ENCODE assay signal across 8 cellular contexts in the genomic region with DNA sequence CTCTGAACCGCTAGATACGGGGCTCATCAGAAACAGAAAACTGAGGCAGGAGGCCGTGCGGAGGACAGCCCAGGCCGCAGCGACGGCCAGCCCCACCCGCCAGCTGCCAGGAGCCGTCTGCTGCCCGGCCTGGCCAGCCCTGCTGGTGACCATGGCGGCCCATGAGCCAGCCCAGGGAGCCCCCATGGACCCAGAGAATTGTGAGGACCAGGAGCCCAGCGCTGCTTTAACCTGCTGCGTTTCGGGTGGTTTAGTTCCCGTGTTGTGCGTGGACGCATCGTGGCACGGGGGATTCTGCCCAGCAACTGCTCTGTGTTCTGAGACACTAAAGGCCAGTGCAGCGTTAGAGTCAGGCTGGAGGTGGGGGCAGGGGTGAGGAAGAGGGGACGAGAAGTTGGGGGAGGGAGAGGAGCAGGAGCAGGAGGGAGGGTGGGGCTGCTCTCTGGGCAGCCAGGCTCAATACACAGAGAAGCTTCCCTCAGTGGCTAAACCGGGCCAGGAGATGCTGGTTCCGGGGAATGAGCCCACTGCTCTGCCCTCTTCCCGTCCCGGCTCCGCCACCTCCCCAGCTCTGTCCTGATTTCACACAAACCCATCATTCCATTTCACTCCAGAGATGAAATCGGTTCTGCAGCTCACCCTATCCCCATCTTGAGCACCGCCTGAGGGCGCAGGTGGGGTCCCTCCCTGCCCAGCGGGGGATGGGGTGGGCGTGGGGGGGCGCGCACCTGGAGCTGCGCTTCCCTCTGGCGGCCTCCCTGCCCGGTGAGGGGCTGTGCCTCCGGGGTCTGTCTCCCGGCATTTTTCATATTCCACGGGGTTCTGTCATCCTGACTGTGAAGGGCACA. TPM values are rescaled to one million over a fixed set of nuclear protein-coding genes. Genes with fewer than 3 reads are reported as not detected.
DNase-seq lines count a peak whose midpoint lies in the region; ATAC-seq, FAIRE-seq and TF ChIP-seq lines count a peak whose summit lies in the region.

No MANE protein-coding gene starts in this region.

- peak overlapping the region in 2 of 4 donors; percentile 23 to 64 for H3K4me3 ChIP-seq in adrenal gland
- H3K4me3 ChIP-seq in HepG2 (replicated peaks in 1 of 3; ENCODE audit: insufficient read depth in 1 of 3, low read depth in 2 of 3, low read length in 3 of 3): no peak overlapping the region
- H3K4me3 ChIP-seq in thyroid gland (replicated peaks in 1 of 3): peak overlapping the region in 2 of 3 donors; percentile 20 to 32

- H3K4me1 ChIP-seq in adrenal gland (replicated peaks in 1 of 2) (peaks cover 3 to 16% of the 10 kb centered on the region in 2 donors), HepG2 (ENCODE audit: insufficient read depth, low read length) (no peaks in the 10 kb centered on the region), thyroid gland (peaks cover 15 to 18% of the 10 kb centered on the region in 2 donors)

- H3K36me3 ChIP-seq in adrenal gland (replicated peaks in 1 of 2) (no peaks in the 10 kb centered on the region), HepG2 (replicated peaks in 1 of 2; ENCODE audit: control insufficient read depth in 1 of 2, insufficient read depth in 2 of 2, low read length in 2 of 2) (no peaks in the 10 kb centered on the region), thyroid gland (no peaks in the 10 kb centered on the region)

- POLR2A ChIA-PET in activated CD4-positive, alpha-beta T cell treated with anti-CD3 and anti-CD28 coated beads for 36 hours (lab: Charles Lee): interaction anchor here (1.0 kb wide), 1 partner anchor 9 kb away, joined by 4 read pairs; no protein-coding TSS in a partner anchor
- POLR2A ChIA-PET in HepG2 (lab: Yijun Ruan, JAX): no interaction called here

- BruUV-seq in HepG2 (replicated peaks; lab: Mats Ljungman, UMichigan): no TSS peak

- H3K79me2 ChIP-seq in HepG2 (ENCODE audit: insufficient read depth, low read length): no peaks in the 10 kb centered on the region

- in situ Hi-C loops in HepG2 (cut with HindIII; ENCODE audit: extremely low pct_ligation_motif_present, low pct_unique_long_range_greater_than_20kb): no loop called here

- H4K20me1 ChIP-seq in HepG2 (ENCODE audit: insufficient read depth, low read length): no peaks in the 10 kb centered on the region

- H3K4me1 Mint-ChIP-seq in activated CD4-positive, alpha-beta T cell treated with anti-CD3 and anti-CD28 coated beads for 36 hours: peaks cover 28% of the 10 kb centered on the region

- H3K36me3 Mint-ChIP-seq in activated CD4-positive, alpha-beta T cell treated with anti-CD3 and anti-CD28 coated beads for 36 hours (ENCODE audit: low read depth): peaks cover 3% of the 10 kb centered on the region

- peak overlapping the region; percentile 49; the same call in 1 of the 2 replicates for H3K4me2 ChIP-seq in HepG2 (ENCODE audit: low read depth, low read length)

- no peak for ATAC-seq in activated CD4-positive, alpha-beta T cell treated with anti-CD3 and anti-CD28 coated beads for 36 hours
- ATAC-seq in HepG2: peak; percentile 17
- no peak for ATAC-seq in HG02840 (IDR thresholded peaks at IDR 0.05; ENCODE audit: low FRiP score, unreplicated experiment)

- TF ChIP-seq POLR2A in adrenal gland (IDR thresholded peaks at IDR 0.05) (no peak), HepG2 (IDR thresholded peaks at IDR 0.05; ENCODE audit: insufficient read depth in 1 of 2, low read depth in 2 of 2, low read length in 2 of 2) (no peak), thyroid gland (IDR thresholded peaks at IDR 0.05) (no peak)

- peak overlapping the region; percentile 78 for H3K4me3 Mint-ChIP-seq in activated CD4-positive, alpha-beta T cell treated with anti-CD3 and anti-CD28 coated beads for 36 hours

- H3K27me3 ChIP-seq in adrenal gland: no peaks in the 10 kb centered on the region
- peaks cover 21 to 95% of the 10 kb centered on the region in 2 experiments for H3K27me3 ChIP-seq in HepG2 (ENCODE audit: control insufficient read depth in 1 of 2, insufficient read depth in 2 of 2, low read length in 2 of 2)
- no peaks in the 10 kb centered on the region for H3K27me3 ChIP-seq in thyroid gland

- no peak for DNase-seq in activated CD4-positive, alpha-beta T cell treated with anti-CD3 and anti-CD28 coated beads for 36 hours
- no peak for DNase-seq in activated CD4-positive, alpha-beta T cell treated with anti-CD3 and anti-CD28 coated beads for 48 hours
- DNase-seq in adrenal gland (peak in 1 of 7 donors; percentile 17), HepG2 (ENCODE audit: low spot score) (no peak), thyroid gland (no peak), HuH-7.5 (ENCODE audit: low spot score) (no peak), NCI-H1105 (lab: John Stamatoyannopoulos, UW) (no peak)

- 57 to 70% (median 58%) methylated on average over 7 to 39 of the region's 39 CpGs for WGBS in adrenal gland, 4 donors
- 40% methylated on average over 19 of the region's 39 CpGs for WGBS in HepG2 (ENCODE audit: low lambda C conversion rate)
- WGBS in thyroid gland, 2 donors: 40 to 46% methylated on average over 26 to 30 of the region's 39 CpGs

- H3K27ac Mint-ChIP-seq in activated CD4-positive, alpha-beta T cell treated with anti-CD3 and anti-CD28 coated beads for 36 hours: peak overlapping the region; percentile 77

- TF ChIP-seq EP300 in HepG2 (IDR thresholded peaks at IDR 0.05; ENCODE audit: low read depth in 2 of 2, low read length in 2 of 2) (no peak), HepG2 (CRISPR knock-in tag; IDR thresholded peaks at IDR 0.05; ENCODE audit: borderline replicate concordance) (no peak)

- CTCF ChIA-PET in activated CD4-positive, alpha-beta T cell treated with anti-CD3 and anti-CD28 coated beads for 36 hours (lab: Charles Lee): interaction anchor here (0.6 to 0.8 kb wide), 4 partner anchors 34 to 562 kb away, joined by 3 to 4 read pairs (median 4); no protein-coding TSS in a partner anchor
- CTCF ChIA-PET in HepG2 (lab: Yijun Ruan, JAX; ENCODE audit: low intra/inter-chr PET ratio, low total read pairs): no interaction called here

- no peak overlapping the region for H2AFZ ChIP-seq in HepG2 (ENCODE audit: low read length)

- H3K27ac ChIP-seq in adrenal gland (peak overlapping the region in 4 of 5 donors; percentile 14 to 81 (median 58)), HepG2 (ENCODE audit: extremely low read length, insufficient read depth, low read length) (no peak overlapping the region), thyroid gland (peak overlapping the region in 2 of 3 donors; percentile 45 to 52)

- H3K27me3 Mint-ChIP-seq in activated CD4-positive, alpha-beta T cell treated with anti-CD3 and anti-CD28 coated beads for 36 hours: no peaks in the 10 kb centered on the region

- H3K9me3 Mint-ChIP-seq in activated CD4-positive, alpha-beta T cell treated with anti-CD3 and anti-CD28 coated beads for 36 hours (ENCODE audit: low read depth): peaks cover 4% of the 10 kb centered on the region

- intact Hi-C loops in activated CD4-positive, alpha-beta T cell treated with anti-CD3 and anti-CD28 coated beads for 36 hours (cut with DNase I, micrococcal nuclease): loop anchor here in 1 of 2 experiments (1.0 to 5.0 kb wide), 11 partner anchors 34 to 1316 kb away; a partner anchor contains a TSS
- intact Hi-C loops in adrenal gland (cut with DNase I) (no loop called here), HepG2 (cut with micrococcal nuclease; ENCODE audit: unreplicated experiment) (no loop called here), thyroid gland (cut with DNase I) (no loop called here)

- no peak overlapping the region for H3K9ac ChIP-seq in HepG2 (ENCODE audit: insufficient read depth, low read depth, low read length)

- no peak for TF ChIP-seq RAD21 in HepG2 (CRISPR knock-in tag; IDR thresholded peaks at IDR 0.05)

- no peak for TF ChIP-seq CTCF in adrenal gland (IDR thresholded peaks at IDR 0.05)
- TF ChIP-seq CTCF in HepG2 (CRISPR knock-in tag; IDR thresholded peaks at IDR 0.05): no peak
- TF ChIP-seq CTCF in thyroid gland (IDR thresholded peaks at IDR 0.05): no peak

- peaks cover 0 to 1% (median 0%) of the 10 kb centered on the region in 3 donors for H3K9me3 ChIP-seq in adrenal gland (replicated peaks in 1 of 3)
- peaks cover 7% of the 10 kb centered on the region for H3K9me3 ChIP-seq in HepG2 (ENCODE audit: low read length)
- no peaks in the 10 kb centered on the region for H3K9me3 ChIP-seq in thyroid gland

- no peak for FAIRE-seq in HepG2 (lab: Jason Lieb, UNC)

RNA-seq across cellular contexts. Expression of a gene that starts 44.4 kb away (rescaled TPM):
- 10 to 100 TPM; 30.5 to 35.7 TPM for total RNA-seq in activated CD4-positive, alpha-beta T cell treated with anti-CD3 and anti-CD28 coated beads for 36 hours
- total RNA-seq in adrenal gland (10 to 100 TPM in 7 of 8 donors, 1 to 10 TPM in 1; 9.2 to 30.9 (median 17.5) TPM), HepG2 (2016; rRNA removed; fragmentation: Illumina TruSeq; extraction: Trizol) (12.1 and 14.6 TPM in 2 replicates), thyroid gland (10 to 100 TPM in 2 of 4 donors, 1 to 10 TPM in 2; 9.3 to 22.4 (median 10.1) TPM)
- polyA plus RNA-seq in adrenal gland (10 to 100 TPM in 2 of 3 donors, 1 to 10 TPM in 1; 4.7 to 51.5 (median 47.7) TPM), HepG2 (2011; rRNA removed) (4.3 and 4.6 TPM in 2 replicates)
- 7.5 and 7.6 TPM in 2 replicates for total RNA-seq in HepG2 (2016; cell fraction: cytosol; rRNA removed; fragmentation: Illumina TruSeq; extraction: Trizol; ENCODE audit: low read depth)
- 9.2 and 14.5 TPM in 2 replicates for total RNA-seq in HepG2 (2016; cell fraction: insoluble cytoplasmic fraction; rRNA removed; fragmentation: Illumina TruSeq; extraction: Trizol)
- total RNA-seq in HepG2 (2016; cell fraction: membrane; rRNA removed; fragmentation: Illumina TruSeq; extraction: Trizol): 8.8 and 9.0 TPM in 2 replicates
- 9.0 and 10.7 TPM in 2 replicates for total RNA-seq in HepG2 (2016; cell fraction: nucleus; rRNA removed; fragmentation: Illumina TruSeq; extraction: Trizol)
- 2.7 and 4.4 TPM in 2 replicates for polyA plus RNA-seq in HepG2 (2011; cell fraction: cytosol; rRNA removed)
- polyA plus RNA-seq in HepG2 (2011; cell fraction: nucleus; rRNA removed): 14.6 and 21.3 TPM in 2 replicates
- polyA plus RNA-seq in HepG2 (2012): 7.9 and 11.5 TPM in 2 replicates
- polyA plus RNA-seq in HepG2 (2016; cell fraction: cytosol; fragmentation: Illumina TruSeq; extraction: Trizol; ENCODE audit: low read depth): 11.7 and 12.8 TPM in 2 replicates
- polyA plus RNA-seq in HepG2 (2016; cell fraction: insoluble cytoplasmic fraction; fragmentation: Illumina TruSeq; extraction: Trizol; ENCODE audit: low read depth): 14.6 and 19.7 TPM in 2 replicates
- polyA plus RNA-seq in HepG2 (2016; cell fraction: membrane; fragmentation: Illumina TruSeq; extraction: Trizol; ENCODE audit: low read depth): 9.3 and 11.4 TPM in 2 replicates
- 25.5 and 25.9 TPM in 2 replicates for polyA plus RNA-seq in HepG2 (2016; cell fraction: nucleus; fragmentation: Illumina TruSeq; extraction: Trizol; ENCODE audit: insufficient read depth, low read depth)
- polyA minus RNA-seq in HepG2 (2011; rRNA and poly(A)+ RNA removed; ENCODE audit: low replicate concordance): 5.3 and 10.2 TPM in 2 replicates
- polyA minus RNA-seq in HepG2 (2011; cell fraction: cytosol; rRNA and poly(A)+ RNA removed): 4.2 and 4.3 TPM in 2 replicates
- polyA minus RNA-seq in HepG2 (2011; cell fraction: nucleus; rRNA and poly(A)+ RNA removed): 2.7 and 3.7 TPM in 2 replicates

RNA-seq across cellular contexts. Expression of a gene that starts 44.6 kb away (rescaled TPM):
- total RNA-seq in activated CD4-positive, alpha-beta T cell treated with anti-CD3 and anti-CD28 coated beads for 36 hours: 10 to 100 TPM; 19.2 to 31.4 TPM
- total RNA-seq in adrenal gland (10 to 100 TPM; 10.2 to 22.5 (median 14.3) TPM), HepG2 (2016; rRNA removed; fragmentation: Illumina TruSeq; extraction: Trizol) (3.5 and 10.1 TPM in 2 replicates), thyroid gland (10 to 100 TPM; 11.2 to 23.1 (median 13.7) TPM)
- polyA plus RNA-seq in adrenal gland (10 to 100 TPM in 2 of 3 donors, 1 to 10 TPM in 1; 7.5 to 64.4 (median 29.9) TPM), HepG2 (2011; rRNA removed) (10.1 and 11.6 TPM in 2 replicates)
- 3.5 and 3.6 TPM in 2 replicates for total RNA-seq in HepG2 (2016; cell fraction: cytosol; rRNA removed; fragmentation: Illumina TruSeq; extraction: Trizol; ENCODE audit: low read depth)
- total RNA-seq in HepG2 (2016; cell fraction: insoluble cytoplasmic fraction; rRNA removed; fragmentation: Illumina TruSeq; extraction: Trizol): 2.7 and 9.3 TPM in 2 replicates
- total RNA-seq in HepG2 (2016; cell fraction: membrane; rRNA removed; fragmentation: Illumina TruSeq; extraction: Trizol): 2.5 and 3.2 TPM in 2 replicates
- total RNA-seq in HepG2 (2016; cell fraction: nucleus; rRNA removed; fragmentation: Illumina TruSeq; extraction: Trizol): 9.6 and 14.3 TPM in 2 replicates
- 3.4 and 4.5 TPM in 2 replicates for polyA plus RNA-seq in HepG2 (2011; cell fraction: cytosol; rRNA removed)
- 66.0 and 70.7 TPM in 2 replicates for polyA plus RNA-seq in HepG2 (2011; cell fraction: nucleus; rRNA removed)
- polyA plus RNA-seq in HepG2 (2012): 9.1 and 11.4 TPM in 2 replicates
- polyA plus RNA-seq in HepG2 (2016; cell fraction: cytosol; fragmentation: Illumina TruSeq; extraction: Trizol; ENCODE audit: low read depth): 0.85 and 1.1 TPM in 2 replicates
- 4.4 and 5.8 TPM in 2 replicates for polyA plus RNA-seq in HepG2 (2016; cell fraction: insoluble cytoplasmic fraction; fragmentation: Illumina TruSeq; extraction: Trizol; ENCODE audit: low read depth)
- 1.2 and 2.1 TPM in 2 replicates for polyA plus RNA-seq in HepG2 (2016; cell fraction: membrane; fragmentation: Illumina TruSeq; extraction: Trizol; ENCODE audit: low read depth)
- polyA plus RNA-seq in HepG2 (2016; cell fraction: nucleus; fragmentation: Illumina TruSeq; extraction: Trizol; ENCODE audit: insufficient read depth, low read depth): 41.8 and 50.5 TPM in 2 replicates
- polyA minus RNA-seq in HepG2 (2011; rRNA and poly(A)+ RNA removed; ENCODE audit: low replicate concordance): 10.7 and 19.6 TPM in 2 replicates
- 3.3 and 4.1 TPM in 2 replicates for polyA minus RNA-seq in HepG2 (2011; cell fraction: cytosol; rRNA and poly(A)+ RNA removed)
- 14.7 and 15.7 TPM in 2 replicates for polyA minus RNA-seq in HepG2 (2011; cell fraction: nucleus; rRNA and poly(A)+ RNA removed)

Comparison
In these comparisons a context has a peak if more than half of its experiments do, and no peak if none do; other contexts are left out.
1. H3K4me3 ChIP-seq: peak in thyroid gland (2 of 3); none in HepG2 (0 of 3).